ENCODE assay signal across 8 cellular contexts in the genomic region with DNA sequence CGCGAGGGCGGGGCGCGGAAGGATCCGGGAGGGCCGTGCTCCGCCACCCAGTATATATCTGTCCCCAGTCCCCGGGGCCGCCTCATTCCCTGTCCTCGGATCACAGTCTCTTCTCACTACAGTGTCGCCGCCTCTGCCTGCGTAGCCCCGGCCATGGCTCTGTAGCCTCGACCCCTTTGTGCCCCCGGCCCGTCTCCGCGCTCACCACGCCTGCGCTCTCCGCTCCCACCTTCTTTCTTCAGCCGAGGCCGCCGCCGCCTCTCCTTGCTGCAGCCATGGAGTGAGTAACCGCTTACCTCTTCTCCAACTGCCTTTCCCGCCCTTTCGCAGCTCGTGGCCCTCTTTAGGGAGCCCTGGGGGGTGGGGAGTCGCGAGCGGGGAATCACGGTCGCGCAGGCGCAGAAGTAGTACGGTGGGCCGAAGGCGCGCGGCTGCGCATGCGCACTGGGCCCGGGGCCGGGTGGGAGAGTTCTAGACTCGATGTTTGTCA. TPM values are rescaled to one million over a fixed set of nuclear protein-coding genes. Genes with fewer than 3 reads are reported as not detected.
A peak's percentile ranks its signal among the peaks of the same experiment; 100 is the strongest.
DNase-seq lines count a peak whose midpoint lies in the region; ATAC-seq and TF ChIP-seq lines count a peak whose summit lies in the region.

A gene with protein sequence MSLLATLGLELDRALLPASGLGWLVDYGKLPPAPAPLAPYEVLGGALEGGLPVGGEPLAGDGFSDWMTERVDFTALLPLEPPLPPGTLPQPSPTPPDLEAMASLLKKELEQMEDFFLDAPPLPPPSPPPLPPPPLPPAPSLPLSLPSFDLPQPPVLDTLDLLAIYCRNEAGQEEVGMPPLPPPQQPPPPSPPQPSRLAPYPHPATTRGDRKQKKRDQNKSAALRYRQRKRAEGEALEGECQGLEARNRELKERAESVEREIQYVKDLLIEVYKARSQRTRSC (plus strand): TSS at position 85 of the 490 bp plus-strand sequence. CDS start 1,646 bp downstream, outside the sequence.
A gene with protein sequence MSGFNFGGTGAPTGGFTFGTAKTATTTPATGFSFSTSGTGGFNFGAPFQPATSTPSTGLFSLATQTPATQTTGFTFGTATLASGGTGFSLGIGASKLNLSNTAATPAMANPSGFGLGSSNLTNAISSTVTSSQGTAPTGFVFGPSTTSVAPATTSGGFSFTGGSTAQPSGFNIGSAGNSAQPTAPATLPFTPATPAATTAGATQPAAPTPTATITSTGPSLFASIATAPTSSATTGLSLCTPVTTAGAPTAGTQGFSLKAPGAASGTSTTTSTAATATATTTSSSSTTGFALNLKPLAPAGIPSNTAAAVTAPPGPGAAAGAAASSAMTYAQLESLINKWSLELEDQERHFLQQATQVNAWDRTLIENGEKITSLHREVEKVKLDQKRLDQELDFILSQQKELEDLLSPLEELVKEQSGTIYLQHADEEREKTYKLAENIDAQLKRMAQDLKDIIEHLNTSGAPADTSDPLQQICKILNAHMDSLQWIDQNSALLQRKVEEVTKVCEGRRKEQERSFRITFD (minus strand): TSS at position 384 of the 490 bp plus-strand sequence. CDS start 19,697 bp downstream, outside the sequence.

- TF ChIP-seq RAD21 in Ishikawa (IDR thresholded peaks at IDR 0.05; ENCODE audit: low read depth): no peak

- peaks cover 24% of the 10 kb centered on the region for H4K20me1 ChIP-seq in PC-3 (ENCODE audit: low read length)

- peak; percentile 29 for ATAC-seq in GM21576 (IDR thresholded peaks at IDR 0.05; ENCODE audit: unreplicated experiment)
- peak; percentile 45 for ATAC-seq in PC-3
- peak; percentile 53 to 57 for ATAC-seq in activated T-cell treated with anti-CD3 and anti-CD28 coated beads, Interleukin-2, amount 50 U/mL, for 4 hours
- peak; percentile 66 for ATAC-seq in esophagus mucosa

- H3K4me3 Mint-ChIP-seq in activated T-cell treated with anti-CD3 and anti-CD28 coated beads, Interleukin-2, amount 50 U/mL, for 4 hours: peak within 1 kb of the TSS; percentile 98

- H3K27me3 ChIP-seq in PC-3 (ENCODE audit: low read length): no peaks in the 10 kb centered on the region

- peak within 1 kb of the TSS; percentile 98 for H3K9ac ChIP-seq in PC-3 (ENCODE audit: low read length)

- DNase-seq in DMS153 treated with DMSO at 0.1 percent for 48 hours (lab: John Stamatoyannopoulos, UW; ENCODE audit: unreplicated experiment) (peak; percentile 89), PC-3 (peak; percentile 90), myocyte (ENCODE audit: low read depth) (peak; percentile 91)
- DNase-seq in activated T-cell treated with anti-CD3 and anti-CD28 coated beads, Interleukin-2, amount 50 U/mL, for 4 hours: peak; percentile 93
- DNase-seq in stimulated activated CD8-positive, alpha-beta memory T cell treated with anti-CD3 and anti-CD28 coated beads, Interleukin-7, amount 100 ng/mL, for 48 hours (ENCODE audit: extremely low read depth in 1 of 2, low read depth in 1 of 2): peak; percentile 75 to 87

- H3F3A ChIP-seq in PC-3 (ENCODE audit: low read length, unreplicated experiment): peaks cover 12% of the 10 kb centered on the region

- peaks cover 64% of the 10 kb centered on the region for H3K4me1 Mint-ChIP-seq in activated T-cell treated with anti-CD3 and anti-CD28 coated beads, Interleukin-2, amount 50 U/mL, for 4 hours (ENCODE audit: low read depth)

- intact Hi-C loops in PC-3 (cut with micrococcal nuclease): loop anchor here (1.0 kb wide), 1 partner anchor 51 kb away; no protein-coding TSS in a partner anchor

- peak within 1 kb of the TSS; percentile 92 for H3K27ac ChIP-seq in PC-3 (ENCODE audit: low read length)

- TSS peak; percentile 79 for BruUV-seq in PC-3 (replicated peaks; lab: Mats Ljungman, UMichigan)

- POLR2A ChIA-PET in PC-3 (lab: Charles Lee; ENCODE audit: unreplicated experiment): interaction anchor here (0.5 to 0.6 kb wide), 3 partner anchors 220 to 1426 kb away, joined by 3 to 5 read pairs (median 3); no protein-coding TSS in a partner anchor

- H3K36me3 Mint-ChIP-seq in activated T-cell treated with anti-CD3 and anti-CD28 coated beads, Interleukin-2, amount 50 U/mL, for 4 hours (ENCODE audit: insufficient read depth): peaks cover 34% of the 10 kb centered on the region

- peak within 1 kb of the TSS; percentile 84 for H2AFZ ChIP-seq in PC-3 (ENCODE audit: low read length)

- H3K9me3 ChIP-seq in PC-3 (ENCODE audit: low read length): no peaks in the 10 kb centered on the region

- H3K36me3 ChIP-seq in PC-3 (ENCODE audit: low read depth, low read length): peaks cover 48% of the 10 kb centered on the region

- H3K9me2 ChIP-seq in PC-3 (replicated peaks; ENCODE audit: low read length): no peaks in the 10 kb centered on the region

- no peak for TF ChIP-seq EP300 in Ishikawa (IDR thresholded peaks at IDR 0.05; ENCODE audit: borderline replicate concordance)

- no peak for TF ChIP-seq CTCF in PC-3 (conservative IDR thresholded peaks at IDR 0.05; ENCODE audit: low read depth, low read length)

- CTCF ChIA-PET in PC-3 (lab: Charles Lee): no interaction called here

- peaks cover 59% of the 10 kb centered on the region for H3K4me1 ChIP-seq in PC-3 (ENCODE audit: insufficient read depth, low read length)

- peak within 1 kb of the TSS; percentile 81 for H3K4me3 ChIP-seq in PC-3 (ENCODE audit: low read length)

- no peaks in the 10 kb centered on the region for H3K27me3 Mint-ChIP-seq in activated T-cell treated with anti-CD3 and anti-CD28 coated beads, Interleukin-2, amount 50 U/mL, for 4 hours (ENCODE audit: low read depth)

- peak within 1 kb of the TSS; percentile 91 for H3K4me2 ChIP-seq in PC-3 (ENCODE audit: low read length)

- H3K79me2 ChIP-seq in PC-3 (ENCODE audit: low read length): peaks cover 73% of the 10 kb centered on the region

- H3K9me3 Mint-ChIP-seq in activated T-cell treated with anti-CD3 and anti-CD28 coated beads, Interleukin-2, amount 50 U/mL, for 4 hours: peaks cover 8% of the 10 kb centered on the region

TF ChIP-seq in Ishikawa, 13 proteins besides CTCF, POLR2A, EP300 and RAD21:
- TF ChIP-seq FOXM1 (IDR thresholded peaks at IDR 0.05; ENCODE audit: borderline replicate concordance, low read depth) (no peak), CREB1 (IDR thresholded peaks at IDR 0.05; ENCODE audit: low read depth) (0 out of 2 replicates have a peak, but pooled peaks have one; percentile 11), CEBPB (IDR thresholded peaks at IDR 0.05) (no peak), TEAD4 (IDR thresholded peaks at IDR 0.05) (peak; percentile 30), ZBTB7A (IDR thresholded peaks at IDR 0.05; ENCODE audit: low read depth) (peak; percentile 47; the same call in 1 of the 2 replicates), TCF12 (IDR thresholded peaks at IDR 0.05; ENCODE audit: low read depth) (peak; percentile 81), NFIC (IDR thresholded peaks at IDR 0.05) (no peak), EGR1 (IDR thresholded peaks at IDR 0.05) (0 out of 2 replicates have a peak, but pooled peaks have one; percentile 1), TAF1 (IDR thresholded peaks at IDR 0.05; ENCODE audit: low read depth) (peak; percentile 85), YY1 (IDR thresholded peaks at IDR 0.05; ENCODE audit: low read depth) (peak; percentile 53)
- TF ChIP-seq, protein P1, sequence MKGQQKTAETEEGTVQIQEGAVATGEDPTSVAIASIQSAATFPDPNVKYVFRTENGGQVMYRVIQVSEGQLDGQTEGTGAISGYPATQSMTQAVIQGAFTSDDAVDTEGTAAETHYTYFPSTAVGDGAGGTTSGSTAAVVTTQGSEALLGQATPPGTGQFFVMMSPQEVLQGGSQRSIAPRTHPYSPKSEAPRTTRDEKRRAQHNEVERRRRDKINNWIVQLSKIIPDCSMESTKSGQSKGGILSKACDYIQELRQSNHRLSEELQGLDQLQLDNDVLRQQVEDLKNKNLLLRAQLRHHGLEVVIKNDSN (IDR thresholded peaks at IDR 0.05): peak; percentile 46
- TF ChIP-seq, protein P2, sequence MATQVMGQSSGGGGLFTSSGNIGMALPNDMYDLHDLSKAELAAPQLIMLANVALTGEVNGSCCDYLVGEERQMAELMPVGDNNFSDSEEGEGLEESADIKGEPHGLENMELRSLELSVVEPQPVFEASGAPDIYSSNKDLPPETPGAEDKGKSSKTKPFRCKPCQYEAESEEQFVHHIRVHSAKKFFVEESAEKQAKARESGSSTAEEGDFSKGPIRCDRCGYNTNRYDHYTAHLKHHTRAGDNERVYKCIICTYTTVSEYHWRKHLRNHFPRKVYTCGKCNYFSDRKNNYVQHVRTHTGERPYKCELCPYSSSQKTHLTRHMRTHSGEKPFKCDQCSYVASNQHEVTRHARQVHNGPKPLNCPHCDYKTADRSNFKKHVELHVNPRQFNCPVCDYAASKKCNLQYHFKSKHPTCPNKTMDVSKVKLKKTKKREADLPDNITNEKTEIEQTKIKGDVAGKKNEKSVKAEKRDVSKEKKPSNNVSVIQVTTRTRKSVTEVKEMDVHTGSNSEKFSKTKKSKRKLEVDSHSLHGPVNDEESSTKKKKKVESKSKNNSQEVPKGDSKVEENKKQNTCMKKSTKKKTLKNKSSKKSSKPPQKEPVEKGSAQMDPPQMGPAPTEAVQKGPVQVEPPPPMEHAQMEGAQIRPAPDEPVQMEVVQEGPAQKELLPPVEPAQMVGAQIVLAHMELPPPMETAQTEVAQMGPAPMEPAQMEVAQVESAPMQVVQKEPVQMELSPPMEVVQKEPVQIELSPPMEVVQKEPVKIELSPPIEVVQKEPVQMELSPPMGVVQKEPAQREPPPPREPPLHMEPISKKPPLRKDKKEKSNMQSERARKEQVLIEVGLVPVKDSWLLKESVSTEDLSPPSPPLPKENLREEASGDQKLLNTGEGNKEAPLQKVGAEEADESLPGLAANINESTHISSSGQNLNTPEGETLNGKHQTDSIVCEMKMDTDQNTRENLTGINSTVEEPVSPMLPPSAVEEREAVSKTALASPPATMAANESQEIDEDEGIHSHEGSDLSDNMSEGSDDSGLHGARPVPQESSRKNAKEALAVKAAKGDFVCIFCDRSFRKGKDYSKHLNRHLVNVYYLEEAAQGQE (IDR thresholded peaks at IDR 0.05; ENCODE audit: low read depth): 0 out of 2 replicates have a peak, but pooled peaks have one; percentile 18
- TF ChIP-seq, protein P3, sequence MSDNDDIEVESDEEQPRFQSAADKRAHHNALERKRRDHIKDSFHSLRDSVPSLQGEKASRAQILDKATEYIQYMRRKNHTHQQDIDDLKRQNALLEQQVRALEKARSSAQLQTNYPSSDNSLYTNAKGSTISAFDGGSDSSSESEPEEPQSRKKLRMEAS (IDR thresholded peaks at IDR 0.05): peak; percentile 98

RNA-seq across cellular contexts. Expression of the first gene that starts in this region (rescaled TPM):
- total RNA-seq in PC-3 (2014; rRNA removed) (50.7 and 75.5 TPM in 2 replicates), esophagus mucosa (15.1 TPM), myocyte (31.9 and 32.8 TPM in 2 replicates)
- total RNA-seq in activated T-cell treated with anti-CD3 and anti-CD28 coated beads, Interleukin-2, amount 50 U/mL, for 4 hours: 10 to 100 TPM; 58.4 to 73.1 (median 60.6) TPM
- polyA plus RNA-seq in myocyte (2012): 66.8 TPM

RNA-seq across cellular contexts. Expression of the second gene that starts in this region (rescaled TPM):
- total RNA-seq in PC-3 (2014; rRNA removed): 129 and 149 TPM in 2 replicates
- total RNA-seq in activated T-cell treated with anti-CD3 and anti-CD28 coated beads, Interleukin-2, amount 50 U/mL, for 4 hours: 100 to 1,000 TPM; 172 to 189 (median 184) TPM
- 23.6 TPM for total RNA-seq in esophagus mucosa
- 52.2 and 54.1 TPM in 2 replicates for total RNA-seq in myocyte
- polyA plus RNA-seq in myocyte (2012): 40.0 TPM

Comparison
In these comparisons a context has a peak if more than half of its experiments do, and no peak if none do; other contexts are left out.
1. Peak in every context shown above with its lines: DNase-seq, ATAC-seq, H3K4me3 ChIP-seq and H3K27ac ChIP-seq.